Comparison of ENCODE assay signal across 14 cellular contexts in genomic region chr22:30116362-30117117, GRCh38. TPM values are rescaled to one million over a fixed set of nuclear protein-coding genes. Genes with fewer than 3 reads are reported as not detected.
DNase-seq lines count a peak whose midpoint lies in the region; ATAC-seq, FAIRE-seq and TF ChIP-seq lines count a peak whose summit lies in the region.
"Had no signal": no experiment of that assay in that cellular context is flagged by ENCODE, and none has a peak within 500 bp of the region (broad histone marks: within the 10 kb centered on the region; RNA-seq: fewer than 3 reads in every experiment).

No MANE protein-coding gene starts in this region.

- no peak for TF ChIP-seq CTCF in heart right ventricle (IDR thresholded peaks at IDR 0.05)
- no peak for TF ChIP-seq CTCF in pancreas (IDR thresholded peaks at IDR 0.05)

- peak overlapping the region; percentile 66 for H3K27ac Mint-ChIP-seq in T-helper 2 cell treated with Interferon-gamma antibody and Interleukin-4, amounts not matched to agents 5 μg/mL and 100 μg/mL, for 36 hours

- intact Hi-C loops in heart right ventricle (cut with DNase I): loop anchor here in 1 of 10 donors (10.0 kb wide), 1 partner anchor 68 kb away; no protein-coding TSS in a partner anchor
- intact Hi-C loops in pancreas (cut with DNase I): loop anchor here in 1 of 3 donors (10.0 kb wide), 1 partner anchor 78 kb away; no protein-coding TSS in a partner anchor

- H3K4me3 ChIP-seq in heart right ventricle (no peak overlapping the region), pancreas (no peak overlapping the region)
- H3K4me3 ChIP-seq: ovary, SK-N-MC had no signal

- WGBS in heart right ventricle, 2 donors: 91 to 92% methylated on average over 1 of the region's 1 CpG
- WGBS in pancreas, 2 donors: 52 to 67% methylated on average over 1 of the region's 1 CpG

- H3K4me3 Mint-ChIP-seq in T-helper 2 cell treated with Interferon-gamma antibody and Interleukin-4, amounts not matched to agents 5 μg/mL and 100 μg/mL, for 36 hours: no peak overlapping the region

- no peaks in the 10 kb centered on the region for H3K9me3 Mint-ChIP-seq in T-helper 2 cell treated with Interferon-gamma antibody and Interleukin-4, amounts not matched to agents 5 μg/mL and 100 μg/mL, for 36 hours

- peak; percentile 38 for ATAC-seq in esophagus mucosa
- no peak for ATAC-seq in heart right ventricle
- no peak for ATAC-seq in pancreas

- H3K27ac ChIP-seq in heart right ventricle: peak overlapping the region in 1 of 10 donors; percentile 31
- H3K27ac ChIP-seq in pancreas: no peak overlapping the region
- H3K27ac ChIP-seq: ovary, SK-N-MC had no signal

- H3K4me1 Mint-ChIP-seq in T-helper 2 cell treated with Interferon-gamma antibody and Interleukin-4, amounts not matched to agents 5 μg/mL and 100 μg/mL, for 36 hours (ENCODE audit: low read depth): peaks cover 65% of the 10 kb centered on the region

- no peaks in the 10 kb centered on the region for H3K36me3 ChIP-seq in heart right ventricle
- H3K36me3 ChIP-seq in pancreas: no peaks in the 10 kb centered on the region
- H3K36me3 ChIP-seq: BE2C, ovary had no signal

- H3K4me1 ChIP-seq in heart right ventricle (peaks cover 0 to 8% (median 0%) of the 10 kb centered on the region in 9 donors), pancreas (no peaks in the 10 kb centered on the region)
- H3K4me1 ChIP-seq: BE2C had no signal

- H3K36me3 Mint-ChIP-seq in T-helper 2 cell treated with Interferon-gamma antibody and Interleukin-4, amounts not matched to agents 5 μg/mL and 100 μg/mL, for 36 hours (ENCODE audit: low read depth): peaks cover 21% of the 10 kb centered on the region

- H3K27me3 ChIP-seq in heart right ventricle (peaks cover 0 to 26% (median 15%) of the 10 kb centered on the region in 7 donors), pancreas (no peaks in the 10 kb centered on the region)
- H3K27me3 ChIP-seq: BE2C, ovary had no signal

- H3K9me3 ChIP-seq in heart right ventricle (no peaks in the 10 kb centered on the region), pancreas (no peaks in the 10 kb centered on the region)
- H3K9me3 ChIP-seq: BE2C, ovary had no signal

- H3K27me3 Mint-ChIP-seq in T-helper 2 cell treated with Interferon-gamma antibody and Interleukin-4, amounts not matched to agents 5 μg/mL and 100 μg/mL, for 36 hours (ENCODE audit: low read depth): no peaks in the 10 kb centered on the region

- FAIRE-seq in pancreas (lab: Jason Lieb, UNC): no peak

- no peak for DNase-seq in T-helper 2 cell treated with Interferon-gamma antibody and Interleukin-4, amounts not matched to agents 5 μg/mL and 100 μg/mL, for 36 hours (ENCODE audit: low spot score)
- DNase-seq in T-helper 2 cell (no peak), NCI-H226 (peak; percentile 50), pons (ENCODE audit: low spot score) (peak; percentile 1), SIG-M5 (lab: John Stamatoyannopoulos, UW) (no peak), heart right ventricle (no peak), pancreas (no peak)
- DNase-seq: BE2C, left cardiac atrium, NCI-H2171, ovary, trophoblast cell had no signal

RNA-seq across cellular contexts. Expression of gene HORMAD2, which starts 36.3 kb away (rescaled TPM):
- total RNA-seq in esophagus mucosa (not detected), heart right ventricle (not detected), pancreas (not detected)
- polyA plus RNA-seq in heart right ventricle (not detected), pancreas (not detected)
- total RNA-seq: left cardiac atrium, ovary had no signal
- polyA plus RNA-seq: ovary had no signal

Comparison
In these comparisons a context has a peak if more than half of its experiments do, and no peak if none do; other contexts are left out.
1. DNase-seq: peak in NCI-H226 (single experiment) and pons (single experiment); none in T-helper 2 cell treated with Interferon-gamma antibody and Interleukin-4, amounts not matched to agents 5 μg/mL and 100 μg/mL, for 36 hours (single experiment), T-helper 2 cell (0 of 5), SIG-M5 (single experiment), heart right ventricle (0 of 2) and pancreas (0 of 6).